Comparison of ENCODE assay signal across 21 cellular contexts in the genomic region with DNA sequence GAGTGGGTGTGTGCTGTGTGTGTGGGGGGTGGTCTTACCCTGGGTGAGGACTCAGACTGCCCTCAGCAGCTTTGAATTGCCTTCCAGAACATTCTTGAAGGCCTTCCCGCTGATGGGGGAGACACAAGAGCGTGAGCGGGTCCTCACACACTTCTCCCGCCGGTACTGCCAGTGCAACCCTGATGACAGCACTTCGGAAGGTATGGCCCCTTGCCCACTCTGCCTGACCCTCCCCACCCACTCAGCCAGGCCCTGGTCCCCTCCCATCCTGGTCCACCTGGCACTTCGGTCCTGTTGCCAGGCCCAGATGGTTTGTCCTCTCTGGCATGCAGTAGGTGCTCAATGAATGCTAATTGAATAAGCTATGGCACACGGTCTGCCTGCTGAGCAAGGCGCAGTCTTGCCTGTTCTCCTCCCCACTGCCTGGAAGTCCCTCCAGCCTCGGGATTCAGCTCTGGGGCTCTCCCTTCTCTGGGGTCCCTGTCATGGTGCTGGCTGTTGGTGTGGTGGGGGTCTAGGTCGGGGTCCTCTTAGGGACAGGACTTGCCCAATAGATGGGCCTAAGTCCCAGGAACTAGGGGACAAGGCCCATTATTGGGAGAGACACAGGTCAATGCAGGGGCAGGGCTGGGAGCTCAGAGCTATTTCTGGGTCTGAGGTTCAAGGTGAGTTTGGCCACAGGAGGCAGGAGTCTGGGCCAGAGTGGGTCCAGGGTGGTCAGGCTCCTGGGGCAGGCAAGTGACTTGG. TPM values are rescaled to one million over a fixed set of nuclear protein-coding genes. Genes with fewer than 3 reads are reported as not detected.
"Had no signal": no experiment of that assay in that cellular context is flagged by ENCODE, and none has a peak within 500 bp of the region (broad histone marks: within the 10 kb centered on the region; RNA-seq: fewer than 3 reads in every experiment).

No MANE protein-coding gene starts in this region.

- H3K36me3 ChIP-seq: pancreas, prostate gland, right lobe of liver, spleen, tibial nerve had no signal

- H3K4me3 ChIP-seq: pancreas, prostate gland, right lobe of liver, spleen, testis, tibial nerve had no signal

- H3K4me1 Mint-ChIP-seq: neural crest cell; stimulated activated naive B cell treated with anti-CD40 and anti-IgM and Interleukin-4, amounts not matched to agents 10 μg/mL and 1 μg/mL and 100 μg/mL, for 72 hours; stimulated activated naive CD8-positive, alpha-beta T cell treated with anti-CD3 and anti-CD28 coated beads, Interleukin-15, amount 100 ng/mL, for 72 hours had no signal

- H3K27me3 Mint-ChIP-seq: stimulated activated naive CD8-positive, alpha-beta T cell treated with anti-CD3 and anti-CD28 coated beads, Interleukin-15, amount 100 ng/mL, for 72 hours had no signal

- H3K9me3 ChIP-seq: pancreas, prostate gland, right lobe of liver, testis had no signal

- H3K27ac ChIP-seq: pancreas, prostate gland, right lobe of liver, spleen, testis, tibial nerve had no signal

- H3K4me3 Mint-ChIP-seq: naive thymus-derived CD4-positive, alpha-beta T cell; neural crest cell; stimulated activated naive B cell treated with anti-CD40 and anti-IgM and Interleukin-4, amounts not matched to agents 10 μg/mL and 1 μg/mL and 100 μg/mL, for 72 hours; stimulated activated naive CD8-positive, alpha-beta T cell treated with anti-CD3 and anti-CD28 coated beads, Interleukin-15, amount 100 ng/mL, for 72 hours had no signal

- H3K4me1 ChIP-seq: pancreas, prostate gland, right lobe of liver, spleen, testis, tibial nerve had no signal

- DNase-seq: effector memory CD4-positive, alpha-beta T cell; hippocampal formation; kidney glomerular epithelial cell; mammary epithelial cell; naive thymus-derived CD4-positive, alpha-beta T cell; nucleus accumbens; right lobe of liver; spleen; stimulated activated CD4-positive, alpha-beta T cell treated with anti-CD3 and anti-CD28 coated beads, Interleukin-15, amount 100 ng/mL, for 24 hours; stimulated activated CD4-positive, alpha-beta T cell treated with anti-CD3 and anti-CD28 coated beads, Interleukin-1b, Interleukin-23, amount 100 ng/mL, for 48 hours; stimulated activated CD4-positive, alpha-beta T cell treated with anti-CD3 and anti-CD28 coated beads, Interleukin-4, amount 100 ng/mL, for 4 hours; stimulated activated naive B cell treated with anti-CD40 and anti-IgM and Interleukin-4, amounts not matched to agents 10 μg/mL and 1 μg/mL and 100 μg/mL, for 72 hours; stimulated activated naive CD8-positive, alpha-beta T cell treated with anti-CD3 and anti-CD28 coated beads, Interleukin-15, amount 100 ng/mL, for 72 hours; testis had no signal

- H3K27me3 ChIP-seq: pancreas, right lobe of liver, spleen, testis, tibial nerve had no signal

- ATAC-seq: esophagus mucosa; left lobe of liver; naive thymus-derived CD4-positive, alpha-beta T cell; pancreas; right lobe of liver; stimulated activated naive B cell treated with anti-CD40 and anti-IgM and Interleukin-4, amounts not matched to agents 10 μg/mL and 1 μg/mL and 100 μg/mL, for 72 hours; stimulated activated naive CD8-positive, alpha-beta T cell treated with anti-CD3 and anti-CD28 coated beads, Interleukin-15, amount 100 ng/mL, for 72 hours had no signal

- H3K27ac Mint-ChIP-seq: naive thymus-derived CD4-positive, alpha-beta T cell; stimulated activated naive B cell treated with anti-CD40 and anti-IgM and Interleukin-4, amounts not matched to agents 10 μg/mL and 1 μg/mL and 100 μg/mL, for 72 hours; stimulated activated naive CD8-positive, alpha-beta T cell treated with anti-CD3 and anti-CD28 coated beads, Interleukin-15, amount 100 ng/mL, for 72 hours had no signal

RNA-seq across cellular contexts. Expression of a gene that starts 26.4 kb away (rescaled TPM):
- total RNA-seq: esophagus mucosa, mesenteric fat pad had no signal
- polyA plus RNA-seq: mammary epithelial cell; naive thymus-derived CD4-positive, alpha-beta T cell had no signal
